ENCODE assay signal across 1 cellular context in genomic region chr17:46953191-46953590, GRCh38. TPM values are rescaled to one million over a fixed set of nuclear protein-coding genes. Genes with fewer than 3 reads are reported as not detected.
"Had no signal": no experiment of that assay in that cellular context is flagged by ENCODE, and none has a peak within 500 bp of the region (broad histone marks: within the 10 kb centered on the region; RNA-seq: fewer than 3 reads in every experiment).

No MANE protein-coding gene starts in this region.

RNA-seq across cellular contexts. Expression of gene RPRML, which starts 25.9 kb away (rescaled TPM):
- total RNA-seq: GM12878 had no signal
- polyA plus RNA-seq: GM12878 had no signal
